In genomic region chr11:10500263-10500601, GRCh38 we compare ENCODE assay signal across 21 cellular contexts. TPM values are rescaled to one million over a fixed set of nuclear protein-coding genes. Genes with fewer than 3 reads are reported as not detected.
"Had no signal": no experiment of that assay in that cellular context is flagged by ENCODE, and none has a peak within 500 bp of the region (broad histone marks: within the 10 kb centered on the region; RNA-seq: fewer than 3 reads in every experiment).

No MANE protein-coding gene starts in this region.

- H3K27me3 Mint-ChIP-seq: activated naive CD8-positive, alpha-beta T cell treated with anti-CD3 and anti-CD28 coated beads, Interleukin-2, amount 50 U/mL, for 24 hours; naive B cell; stimulated activated naive B cell treated with anti-CD40 and anti-IgM and Interleukin-4, amounts not matched to agents 10 μg/mL and 1 μg/mL and 100 μg/mL, for 72 hours; T-cell had no signal

- H3K27ac Mint-ChIP-seq: activated naive CD8-positive, alpha-beta T cell treated with anti-CD3 and anti-CD28 coated beads, Interleukin-2, amount 50 U/mL, for 24 hours; activated T-helper 1 cell treated with anti-CD3 and anti-CD28 coated beads, Interleukin-12 subunit alpha, Interleukin-12 subunit beta, Interleukin-2, Interleukin-4 antibody, amounts not matched to agents 30 ng/mL and 10 ng/mL and 1 ng/mL, durations not matched to agents 14 hours and 24 hours and 36 hours; stimulated activated naive B cell treated with anti-CD40 and anti-IgM and Interleukin-4, amounts not matched to agents 10 μg/mL and 1 μg/mL and 100 μg/mL, for 72 hours; T-cell had no signal

- H3K27me3 ChIP-seq: cardiac muscle cell, transverse colon, vagina had no signal

- H3K9me3 ChIP-seq: lower lobe of right lung, transverse colon, vagina had no signal

- DNase-seq: activated CD4-positive, alpha-beta T cell treated with anti-CD3 and anti-CD28 coated beads for 4 hours; activated CD4-positive, alpha-beta T cell treated with anti-CD3 and anti-CD28 coated beads, Interleukin-2, amount 50 U/mL, for 48 hours; activated CD4-positive, CD25-positive, alpha-beta regulatory T cell; activated gamma-delta T cell treated with Interleukin-2 at 50 U/mL for 16 hours; activated naive CD8-positive, alpha-beta T cell treated with anti-CD3 and anti-CD28 coated beads, Interleukin-2, amount 50 U/mL, for 24 hours; erythroblast; foreskin melanocyte; lower lobe of right lung; naive B cell; occipital lobe; small intestine; stimulated activated CD8-positive, alpha-beta memory T cell treated with anti-CD3 and anti-CD28 coated beads, Interleukin-4, amount 100 ng/mL, for 48 hours; stimulated activated naive B cell treated with anti-CD40 and anti-IgM and Interleukin-4, amounts not matched to agents 10 μg/mL and 1 μg/mL and 100 μg/mL, for 72 hours; T-cell; transverse colon had no signal

- H3K36me3 ChIP-seq: cardiac muscle cell, transverse colon had no signal

- H3K27ac ChIP-seq: cardiac muscle cell, lower lobe of right lung, transverse colon, vagina had no signal

- FAIRE-seq: kidney, small intestine, TTC549 had no signal

- H3K9me3 Mint-ChIP-seq: activated naive CD8-positive, alpha-beta T cell treated with anti-CD3 and anti-CD28 coated beads, Interleukin-2, amount 50 U/mL, for 24 hours; activated T-helper 1 cell treated with anti-CD3 and anti-CD28 coated beads, Interleukin-12 subunit alpha, Interleukin-12 subunit beta, Interleukin-2, Interleukin-4 antibody, amounts not matched to agents 30 ng/mL and 10 ng/mL and 1 ng/mL, durations not matched to agents 14 hours and 24 hours and 36 hours; naive B cell; stimulated activated naive B cell treated with anti-CD40 and anti-IgM and Interleukin-4, amounts not matched to agents 10 μg/mL and 1 μg/mL and 100 μg/mL, for 72 hours; T-cell had no signal

- H3K4me1 Mint-ChIP-seq: activated naive CD8-positive, alpha-beta T cell treated with anti-CD3 and anti-CD28 coated beads, Interleukin-2, amount 50 U/mL, for 24 hours had no signal

- H3K4me3 ChIP-seq: cardiac muscle cell, lower lobe of right lung, transverse colon, vagina had no signal

- H3K4me1 ChIP-seq: transverse colon, vagina had no signal

- H3K4me3 Mint-ChIP-seq: activated naive CD8-positive, alpha-beta T cell treated with anti-CD3 and anti-CD28 coated beads, Interleukin-2, amount 50 U/mL, for 24 hours; activated T-helper 1 cell treated with anti-CD3 and anti-CD28 coated beads, Interleukin-12 subunit alpha, Interleukin-12 subunit beta, Interleukin-2, Interleukin-4 antibody, amounts not matched to agents 30 ng/mL and 10 ng/mL and 1 ng/mL, durations not matched to agents 14 hours and 24 hours and 36 hours; stimulated activated naive B cell treated with anti-CD40 and anti-IgM and Interleukin-4, amounts not matched to agents 10 μg/mL and 1 μg/mL and 100 μg/mL, for 72 hours; T-cell had no signal

RNA-seq across cellular contexts. Expression of gene AMPD3, which starts 45.2 kb away (rescaled TPM):
- polyA plus RNA-seq: neural cell had no signal
